Comparison of ENCODE assay signal across 21 cellular contexts in the genomic region with DNA sequence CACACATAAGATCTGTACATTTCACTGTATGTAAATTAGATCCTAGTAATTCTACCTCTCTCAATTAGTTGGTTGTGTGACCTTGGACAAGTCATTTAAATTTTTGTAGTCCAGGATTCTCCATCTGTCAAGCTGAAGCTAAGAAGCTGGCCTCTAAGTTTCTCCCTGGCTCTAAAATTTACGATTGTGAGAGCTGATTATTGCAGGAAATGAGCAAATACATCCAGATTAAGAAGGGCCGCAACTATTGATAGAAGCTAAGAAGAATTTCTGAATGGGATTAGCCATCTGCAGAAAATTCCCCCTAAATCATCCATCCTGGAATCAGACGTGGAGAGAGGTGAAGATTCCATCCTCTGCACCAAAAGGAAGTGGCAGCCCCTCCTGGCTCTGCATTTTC. TPM values are rescaled to one million over a fixed set of nuclear protein-coding genes. Genes with fewer than 3 reads are reported as not detected.
DNase-seq lines count a peak whose midpoint lies in the region; ATAC-seq, FAIRE-seq and TF ChIP-seq lines count a peak whose summit lies in the region.
"Had no signal": no experiment of that assay in that cellular context is flagged by ENCODE, and none has a peak within 500 bp of the region (broad histone marks: within the 10 kb centered on the region; RNA-seq: fewer than 3 reads in every experiment).

No MANE protein-coding gene starts in this region.

- H3K4me1 ChIP-seq in SK-N-SH (ENCODE audit: control insufficient read depth in 1 of 2, insufficient read depth in 2 of 2, low read depth in 1 of 2, low read length in 1 of 2), result peaks cover 24 to 38% of the 10 kb centered on the region in 2 experiments
- peaks cover 72% of the 10 kb centered on the region for H3K4me1 ChIP-seq in PC-3 (ENCODE audit: insufficient read depth, low read length)
- H3K4me1 ChIP-seq in astrocyte (ENCODE audit: insufficient read depth, low read length), result peaks cover 52% of the 10 kb centered on the region
- H3K4me1 ChIP-seq in smooth muscle cell (ENCODE audit: low read depth), result peaks cover 9% of the 10 kb centered on the region
- peaks cover 0 to 16% (median 9%) of the 10 kb centered on the region in 12 donors for H3K4me1 ChIP-seq in heart left ventricle
- H3K4me1 ChIP-seq in Caco-2, result no peaks in the 10 kb centered on the region
- H3K4me1 ChIP-seq: Peyer's patch had no signal

- no peaks in the 10 kb centered on the region for H3K9me3 ChIP-seq in SK-N-SH
- no peaks in the 10 kb centered on the region for H3K9me3 ChIP-seq in PC-3 (ENCODE audit: low read length)
- H3K9me3 ChIP-seq in astrocyte (ENCODE audit: insufficient read depth, low read depth, low read length), result no peaks in the 10 kb centered on the region
- H3K9me3 ChIP-seq in smooth muscle cell (replicated peaks; ENCODE audit: low read depth), result no peaks in the 10 kb centered on the region
- H3K9me3 ChIP-seq in heart left ventricle, result no peaks in the 10 kb centered on the region
- H3K9me3 ChIP-seq in Caco-2, result no peaks in the 10 kb centered on the region
- H3K9me3 ChIP-seq: Peyer's patch had no signal

- H3K27me3 ChIP-seq in SK-N-SH (ENCODE audit: insufficient read depth), result no peaks in the 10 kb centered on the region
- H3K27me3 ChIP-seq in PC-3 (ENCODE audit: low read length), result no peaks in the 10 kb centered on the region
- H3K27me3 ChIP-seq in astrocyte (ENCODE audit: insufficient read depth, low read length), result no peaks in the 10 kb centered on the region
- H3K27me3 ChIP-seq in smooth muscle cell (ENCODE audit: low read depth), result no peaks in the 10 kb centered on the region
- H3K27me3 ChIP-seq in heart left ventricle, result no peaks in the 10 kb centered on the region
- no peaks in the 10 kb centered on the region; the same call in 1 of the 2 replicates for H3K27me3 ChIP-seq in Caco-2 (replicated peaks; ENCODE audit: control insufficient read depth, insufficient read depth, low read length)
- H3K27me3 ChIP-seq: Peyer's patch had no signal

- TF ChIP-seq RAD21 in SK-N-SH (IDR thresholded peaks at IDR 0.05; ENCODE audit: low read length), result no peak

- CTCF ChIA-PET in SK-N-SH (lab: Yijun Ruan, JAX), result interaction anchor here (0.7 to 1.4 kb wide), 3 partner anchors 9 to 290 kb away, joined by 3 to 4 read pairs (median 3); no protein-coding TSS in a partner anchor
- CTCF ChIA-PET in PC-3 (lab: Charles Lee), result interaction anchor here (0.5 kb wide), 1 partner anchor 613 kb away, joined by 3 read pairs; no protein-coding TSS in a partner anchor
- CTCF ChIA-PET in Caco-2 (lab: Charles Lee), result no interaction called here

- intact Hi-C loops in PC-3 (cut with micrococcal nuclease) (loop anchor here (1.0 to 5.0 kb wide), 5 partner anchors 20 to 174 kb away; a partner anchor contains a TSS), heart left ventricle (cut with DNase I) (no loop called here), Caco-2 (cut with micrococcal nuclease; ENCODE audit: unreplicated experiment) (no loop called here)

- no peak overlapping the region for H3K4me3 Mint-ChIP-seq in astrocyte (ENCODE audit: unreplicated experiment)
- no peak overlapping the region for H3K4me3 Mint-ChIP-seq in Caco-2 (ENCODE audit: unreplicated experiment)
- H3K4me3 Mint-ChIP-seq: B cell; CD4-positive, CD25-positive, alpha-beta regulatory T cell had no signal

- no peak for TF ChIP-seq EP300 in SK-N-SH (IDR thresholded peaks at IDR 0.05; ENCODE audit: borderline replicate concordance in 1 of 2, low read depth in 1 of 2, low read length in 1 of 2)

- H2AFZ ChIP-seq in SK-N-SH (ENCODE audit: low read depth) (no peak overlapping the region), PC-3 (ENCODE audit: low read length) (no peak overlapping the region), astrocyte (ENCODE audit: low read depth, low read length) (no peak overlapping the region), smooth muscle cell (ENCODE audit: low read depth) (no peak overlapping the region)

- H3K27ac Mint-ChIP-seq in astrocyte (ENCODE audit: unreplicated experiment) (peak overlapping the region; percentile 94), Caco-2 (ENCODE audit: unreplicated experiment) (no peak overlapping the region)
- H3K27ac Mint-ChIP-seq: B cell had no signal

- no peaks in the 10 kb centered on the region for H3K27me3 Mint-ChIP-seq in astrocyte (ENCODE audit: low read depth, unreplicated experiment)
- peaks cover 6% of the 10 kb centered on the region for H3K27me3 Mint-ChIP-seq in Caco-2 (ENCODE audit: insufficient read depth, unreplicated experiment)
- H3K27me3 Mint-ChIP-seq: CD4-positive, CD25-positive, alpha-beta regulatory T cell had no signal

- H3K36me3 ChIP-seq in SK-N-SH (replicated peaks in 1 of 2; ENCODE audit: control insufficient read depth in 1 of 2, insufficient read depth in 2 of 2, low read length in 1 of 2) (no peaks in the 10 kb centered on the region), PC-3 (ENCODE audit: low read depth, low read length) (0 out of 2 replicates have a peak, but pooled peaks cover 3% of the 10 kb centered on the region), astrocyte (ENCODE audit: insufficient read depth, low read length) (no peaks in the 10 kb centered on the region), smooth muscle cell (ENCODE audit: low read depth) (no peaks in the 10 kb centered on the region), heart left ventricle (no peaks in the 10 kb centered on the region), Caco-2 (ENCODE audit: control insufficient read depth, insufficient read depth, low read length) (no peaks in the 10 kb centered on the region)
- H3K36me3 ChIP-seq: Peyer's patch had no signal

- H3K9me2 ChIP-seq in SK-N-SH (no peaks in the 10 kb centered on the region), PC-3 (replicated peaks; ENCODE audit: low read length) (no peaks in the 10 kb centered on the region)

- TF ChIP-seq POLR2A in heart left ventricle (IDR thresholded peaks at IDR 0.05), result no peak

- H3K9me3 Mint-ChIP-seq in astrocyte (ENCODE audit: unreplicated experiment) (no peaks in the 10 kb centered on the region), Caco-2 (ENCODE audit: unreplicated experiment) (no peaks in the 10 kb centered on the region)
- H3K9me3 Mint-ChIP-seq: CD4-positive, CD25-positive, alpha-beta regulatory T cell had no signal

- 89% methylated on average over 3 of the region's 3 CpGs for WGBS in SK-N-SH (ENCODE audit: low lambda C conversion rate)
- 27% methylated on average over 3 of the region's 3 CpGs for WGBS in smooth muscle cell (ENCODE audit: low lambda C conversion rate)
- 83 to 96% (median 88%) methylated on average over 3 of the region's 3 CpGs for WGBS in heart left ventricle, 4 donors

- H3K4me2 ChIP-seq in SK-N-SH (peak overlapping the region; percentile 76), PC-3 (ENCODE audit: low read length) (peak overlapping the region; percentile 85), astrocyte (ENCODE audit: low read length) (peak overlapping the region; percentile 81), smooth muscle cell (peak overlapping the region; percentile 74)
- H3K4me2 ChIP-seq: KMS-11 had no signal

- POLR2A ChIA-PET in SK-N-SH (lab: Yijun Ruan, JAX) (no interaction called here), PC-3 (lab: Charles Lee; ENCODE audit: unreplicated experiment) (interaction anchor here (0.6 kb wide), 1 partner anchor 21 kb away, joined by 6 read pairs; no protein-coding TSS in a partner anchor), Caco-2 (lab: Charles Lee) (no interaction called here)

- no peak for DNase-seq in SK-N-SH
- no peak for DNase-seq in PC-3
- no peak for DNase-seq in astrocyte (ENCODE audit: low read depth)
- no peak for DNase-seq in smooth muscle cell (lab: John Stamatoyannopoulos, UW; ENCODE audit: unreplicated experiment)
- DNase-seq in NCI-H2171 (lab: John Stamatoyannopoulos, UW), result no peak
- no peak for DNase-seq in heart left ventricle
- no peak for DNase-seq in Caco-2
- DNase-seq: CD4-positive, CD25-positive, alpha-beta regulatory T cell; COR-L47; NCI-H1417; NCI-H187 treated with DMSO at 0.1 percent for 48 hours; NCI-H226; NCI-H524; Peyer's patch had no signal

- H3K27ac ChIP-seq in SK-N-SH (ENCODE audit: low read depth in 2 of 2, low read length in 1 of 2) (peak overlapping the region in 1 of 2 experiments; percentile 94; a peak in 2 of 4 replicates), PC-3 (ENCODE audit: low read length) (peak overlapping the region; percentile 98), astrocyte (ENCODE audit: low read depth, low read length) (peak overlapping the region; percentile 96), smooth muscle cell (ENCODE audit: low read depth) (peak overlapping the region; percentile 99), heart left ventricle (no peak overlapping the region)
- H3K27ac ChIP-seq: 22Rv1, KMS-11, Peyer's patch, SK-N-MC had no signal

- TF ChIP-seq CTCF in SK-N-SH (IDR thresholded peaks at IDR 0.05), result no peak
- no peak for TF ChIP-seq CTCF in PC-3 (conservative IDR thresholded peaks at IDR 0.05; ENCODE audit: low read depth, low read length)
- TF ChIP-seq CTCF in astrocyte (IDR thresholded peaks at IDR 0.05; ENCODE audit: insufficient read depth, low read depth, low read length), result no peak
- no peak for TF ChIP-seq CTCF in smooth muscle cell (IDR thresholded peaks at IDR 0.05; ENCODE audit: borderline replicate concordance, insufficient read depth, poor library complexity, severe bottlenecking)
- no peak for TF ChIP-seq CTCF in heart left ventricle (IDR thresholded peaks at IDR 0.05)
- no peak for TF ChIP-seq CTCF in Caco-2 (IDR thresholded peaks at IDR 0.05; ENCODE audit: insufficient read depth in 1 of 2, low read depth in 1 of 2, low read length in 1 of 2, severe bottlenecking in 1 of 2, unreplicated experiment in 1 of 2)

- BruUV-seq in PC-3 (replicated peaks; lab: Mats Ljungman, UMichigan) (no TSS peak), Caco-2 (replicated peaks; lab: Mats Ljungman, UMichigan) (no TSS peak)

- H4K20me1 ChIP-seq in SK-N-SH (ENCODE audit: insufficient read depth) (no peaks in the 10 kb centered on the region), PC-3 (ENCODE audit: low read length) (no peaks in the 10 kb centered on the region), astrocyte (ENCODE audit: insufficient read depth, low read length) (no peaks in the 10 kb centered on the region), smooth muscle cell (ENCODE audit: low read depth) (no peaks in the 10 kb centered on the region)

- H3K4me3 ChIP-seq in SK-N-SH (ENCODE audit: low read depth in 2 of 2, low read length in 1 of 2), result no peak overlapping the region
- no peak overlapping the region for H3K4me3 ChIP-seq in PC-3 (ENCODE audit: low read length)
- H3K4me3 ChIP-seq in astrocyte (ENCODE audit: insufficient read depth, low read depth, low read length), result no peak overlapping the region
- no peak overlapping the region for H3K4me3 ChIP-seq in smooth muscle cell
- H3K4me3 ChIP-seq in heart left ventricle, result no peak overlapping the region
- H3K4me3 ChIP-seq in Caco-2 (ENCODE audit: low read depth, low read length), result no peak overlapping the region
- H3K4me3 ChIP-seq: Peyer's patch, SK-N-MC had no signal

- H3K36me3 Mint-ChIP-seq in astrocyte (ENCODE audit: low read depth, unreplicated experiment) (peaks cover 2% of the 10 kb centered on the region), Caco-2 (ENCODE audit: insufficient read depth, unreplicated experiment) (no peaks in the 10 kb centered on the region)

- H3K9ac ChIP-seq in SK-N-SH (peak overlapping the region; percentile 62; the same call in 1 of the 2 replicates), PC-3 (ENCODE audit: low read length) (peak overlapping the region; percentile 87), astrocyte (ENCODE audit: low read length) (peak overlapping the region; percentile 83), smooth muscle cell (ENCODE audit: low read depth) (peak overlapping the region; percentile 86)
- H3K9ac ChIP-seq: KMS-11 had no signal

- H3K79me2 ChIP-seq in SK-N-SH (ENCODE audit: insufficient read depth) (peaks cover 7% of the 10 kb centered on the region; the same call in 1 of the 2 replicates), PC-3 (ENCODE audit: low read length) (peaks cover 44% of the 10 kb centered on the region), astrocyte (ENCODE audit: insufficient read depth, low read length) (peaks cover 25% of the 10 kb centered on the region), smooth muscle cell (ENCODE audit: low read depth) (no peaks in the 10 kb centered on the region)

- H3K4me1 Mint-ChIP-seq in astrocyte (ENCODE audit: low read depth, unreplicated experiment) (peaks cover 59% of the 10 kb centered on the region), Caco-2 (ENCODE audit: low read depth, unreplicated experiment) (no peaks in the 10 kb centered on the region)

- no peak for FAIRE-seq in astrocyte (lab: Jason Lieb, UNC)
- FAIRE-seq: H1 had no signal

- no peak for ATAC-seq in SK-N-SH treated with all-trans-retinoic acid at 6 μM for 48 hours
- ATAC-seq in PC-3, result no peak
- ATAC-seq in heart left ventricle, result no peak
- ATAC-seq: Right ventricle myocardium inferior had no signal

- peaks cover 30% of the 10 kb centered on the region for H3F3A ChIP-seq in SK-N-SH (replicated peaks; ENCODE audit: insufficient read depth)
- H3F3A ChIP-seq in PC-3 (ENCODE audit: low read length, unreplicated experiment), result peaks cover 18% of the 10 kb centered on the region
- H3F3A ChIP-seq in smooth muscle cell (ENCODE audit: low read depth), result peaks cover 21% of the 10 kb centered on the region

RNA-seq across cellular contexts. Expression of a gene that starts 55.0 kb away (rescaled TPM):
- 6.2 and 6.4 TPM in 2 replicates for polyA plus RNA-seq in SK-N-SH (2012; rRNA removed)
- polyA plus RNA-seq in SK-N-SH (2012; cell fraction: cytosol; rRNA removed), result 6.9 and 7.3 TPM in 2 replicates
- 5.7 and 9.3 TPM in 2 replicates for polyA plus RNA-seq in SK-N-SH (2012; cell fraction: nucleus; rRNA removed)
- total RNA-seq in PC-3 (2014; rRNA removed), result 8.4 and 9.8 TPM in 2 replicates
- total RNA-seq in astrocyte, result 8.9 and 9.4 TPM in 2 replicates
- 1.5 and 2.1 TPM in 2 replicates for total RNA-seq in smooth muscle cell
- polyA plus RNA-seq in smooth muscle cell, result 6.4 and 7.2 TPM in 2 replicates
- total RNA-seq in heart left ventricle, result 10 to 100 TPM in 1 of 9 donors, 1 to 10 TPM in 8; 3.2 to 11.9 (median 5.1) TPM
- 1 to 10 TPM; 4.1 TPM for polyA plus RNA-seq in heart left ventricle
- total RNA-seq in Caco-2 (2022), result 0.25 and 0.37 TPM in 2 replicates

Comparison
In these comparisons a context has a peak if more than half of its experiments do, and no peak if none do; other contexts are left out.
1. H3K27ac ChIP-seq: peak in PC-3 (single experiment), astrocyte (single experiment) and smooth muscle cell (single experiment); none in heart left ventricle (0 of 12).
2. Peak in every context shown above with its lines, with median percentiles within 50 percentile points of each other: H3K4me2 ChIP-seq and H3K9ac ChIP-seq.